ENCODE assay signal across 14 cellular contexts in the genomic region with DNA sequence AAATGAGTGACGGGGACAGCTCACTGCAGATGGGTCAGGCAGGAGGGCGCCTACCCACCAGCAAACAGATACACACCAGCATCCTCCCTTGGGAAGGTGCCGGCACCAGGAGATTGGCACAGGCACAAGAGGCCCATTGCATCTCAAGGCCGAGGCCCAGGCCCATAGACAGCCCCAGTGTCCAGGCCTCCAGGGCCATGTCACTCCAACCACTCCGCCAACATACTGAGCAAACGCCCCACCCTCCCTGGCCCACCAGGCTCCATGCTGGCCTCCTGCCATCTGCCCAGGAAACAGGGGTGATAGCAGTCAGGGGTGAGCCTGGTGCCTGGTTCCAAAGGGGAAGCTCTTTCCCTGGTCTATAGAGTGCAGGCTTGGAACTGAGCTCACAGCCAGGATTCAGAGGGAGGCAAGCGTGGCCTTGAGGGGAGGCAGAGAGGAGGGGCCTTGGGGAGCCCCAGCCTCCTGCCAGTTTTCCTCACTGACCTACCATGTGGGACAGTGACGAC. TPM values are rescaled to one million over a fixed set of nuclear protein-coding genes. Genes with fewer than 3 reads are reported as not detected.
DNase-seq lines count a peak whose midpoint lies in the region; ATAC-seq, FAIRE-seq and TF ChIP-seq lines count a peak whose summit lies in the region.
"Had no signal": no experiment of that assay in that cellular context is flagged by ENCODE, and none has a peak within 500 bp of the region (broad histone marks: within the 10 kb centered on the region; RNA-seq: fewer than 3 reads in every experiment).

No MANE protein-coding gene starts in this region.

- intact Hi-C loops in Caco-2 (cut with micrococcal nuclease; ENCODE audit: unreplicated experiment), result no loop called here
- intact Hi-C loops in endothelial cell of umbilical vein (cut with micrococcal nuclease), result no loop called here

- H3K4me1 ChIP-seq in Caco-2 (peaks cover 38% of the 10 kb centered on the region), endothelial cell of umbilical vein (ENCODE audit: control insufficient read depth, extremely low read depth, insufficient read depth, low read length) (peaks cover 43% of the 10 kb centered on the region), skeletal muscle tissue (ENCODE audit: control insufficient read depth in 3 of 3, insufficient read depth in 3 of 3, low read length in 3 of 3) (peaks cover 53 to 63% (median 61%) of the 10 kb centered on the region in 3 donors), SJCRH30 (no peaks in the 10 kb centered on the region; the same call in 1 of the 2 replicates)

- H3K9me3 Mint-ChIP-seq in Caco-2 (ENCODE audit: unreplicated experiment), result no peaks in the 10 kb centered on the region
- no peaks in the 10 kb centered on the region for H3K9me3 Mint-ChIP-seq in T-cell

- CTCF ChIA-PET in Caco-2 (lab: Charles Lee) (interaction anchor here (0.6 kb wide), 1 partner anchor 18 kb away, joined by 3 read pairs; no protein-coding TSS in a partner anchor), T-cell (lab: Charles Lee) (no interaction called here), endothelial cell of umbilical vein (lab: Charles Lee) (interaction anchor here (1.0 to 5.4 kb wide), 5 partner anchors 13 to 175 kb away, joined by 3 to 29 read pairs (median 3); no protein-coding TSS in a partner anchor)

- H3K27ac ChIP-seq in endothelial cell of umbilical vein (ENCODE audit: insufficient read depth, low read depth, low read length) (peak overlapping the region; percentile 6), skeletal muscle tissue (ENCODE audit: low read depth, low read length) (no peak overlapping the region), SJCRH30 (no peak overlapping the region)

- H3K9me3 ChIP-seq in Caco-2, result no peaks in the 10 kb centered on the region
- no peaks in the 10 kb centered on the region for H3K9me3 ChIP-seq in endothelial cell of umbilical vein (replicated peaks; ENCODE audit: control insufficient read depth, insufficient read depth, low read length)
- no peaks in the 10 kb centered on the region for H3K9me3 ChIP-seq in skeletal muscle tissue (ENCODE audit: control insufficient read depth in 3 of 3, low read length in 3 of 3)
- H3K9me3 ChIP-seq in SJCRH30 (replicated peaks), result no peaks in the 10 kb centered on the region
- H3K9me3 ChIP-seq: Peyer's patch had no signal

- no TSS peak for BruUV-seq in Caco-2 (replicated peaks; lab: Mats Ljungman, UMichigan)
- BruUV-seq in endothelial cell of umbilical vein (replicated peaks; lab: Mats Ljungman, UMichigan), result no TSS peak

- no peaks in the 10 kb centered on the region; the same call in 1 of the 2 replicates for H3K36me3 ChIP-seq in Caco-2 (ENCODE audit: control insufficient read depth, insufficient read depth, low read length)
- peaks cover 0 to 3% of the 10 kb centered on the region in 2 experiments for H3K36me3 ChIP-seq in endothelial cell of umbilical vein (ENCODE audit: control insufficient read depth in 2 of 2, extremely low read depth in 1 of 2, insufficient read depth in 2 of 2, low read length in 2 of 2)
- H3K36me3 ChIP-seq in skeletal muscle tissue (ENCODE audit: control insufficient read depth in 3 of 3, insufficient read depth in 3 of 3, low read length in 3 of 3), result peaks cover 3 to 5% (median 4%) of the 10 kb centered on the region in 3 donors
- no peaks in the 10 kb centered on the region for H3K36me3 ChIP-seq in SJCRH30

- H3K4me3 ChIP-seq in Caco-2 (ENCODE audit: low read depth, low read length) (no peak overlapping the region), endothelial cell of umbilical vein (replicated peaks in 1 of 3; ENCODE audit: insufficient read depth in 1 of 3, low read depth in 1 of 3, low read length in 3 of 3) (no peak overlapping the region), skeletal muscle tissue (ENCODE audit: low read length in 3 of 3) (no peak overlapping the region), SJCRH30 (no peak overlapping the region)
- H3K4me3 ChIP-seq: Peyer's patch had no signal

- H3K79me2 ChIP-seq in endothelial cell of umbilical vein (ENCODE audit: control insufficient read depth, insufficient read depth, low read length), result peaks cover 79% of the 10 kb centered on the region

- H3K27ac Mint-ChIP-seq in Caco-2 (ENCODE audit: unreplicated experiment), result peak overlapping the region; percentile 76
- peak overlapping the region; percentile 81 to 84 for H3K27ac Mint-ChIP-seq in T-cell

- no peaks in the 10 kb centered on the region for H3K9me1 ChIP-seq in endothelial cell of umbilical vein (replicated peaks; ENCODE audit: control insufficient read depth, extremely low read depth, insufficient read depth, low read length)

- H2AFZ ChIP-seq in endothelial cell of umbilical vein (ENCODE audit: low read depth, low read length), result no peak overlapping the region

- DNase-seq in Caco-2 (no peak), T-cell (no peak), endothelial cell of umbilical vein (ENCODE audit: low read depth, low spot score) (peak; percentile 17), HCEC 1CT (no peak), SJCRH30 (no peak), RPMI8226 (no peak)
- no peak for DNase-seq in stimulated activated CD4-positive, alpha-beta T cell treated with anti-CD3 and anti-CD28 coated beads, Interleukin-12 subunit alpha, Interleukin-12 subunit beta, amount 100 ng/mL, for 4 hours
- DNase-seq: activated CD4-positive, alpha-beta T cell treated with anti-CD3 and anti-CD28 coated beads for 4 hours; foreskin melanocyte; NCI-H187 treated with DMSO at 0.1 percent for 48 hours; stimulated activated naive CD4-positive, alpha-beta T cell had no signal

- H3K4me3 Mint-ChIP-seq in Caco-2 (ENCODE audit: unreplicated experiment) (no peak overlapping the region), T-cell (peak overlapping the region in 1 of 3 donors; percentile 82)

- no peak overlapping the region for H3K4me2 ChIP-seq in endothelial cell of umbilical vein (ENCODE audit: insufficient read depth, low read length)

- H3K36me3 Mint-ChIP-seq in Caco-2 (ENCODE audit: insufficient read depth, unreplicated experiment) (peaks cover 36% of the 10 kb centered on the region), T-cell (no peaks in the 10 kb centered on the region)

- no peaks in the 10 kb centered on the region for H3K27me3 Mint-ChIP-seq in Caco-2 (ENCODE audit: insufficient read depth, unreplicated experiment)
- H3K27me3 Mint-ChIP-seq in T-cell, result no peaks in the 10 kb centered on the region

- H3K4me1 Mint-ChIP-seq in Caco-2 (ENCODE audit: low read depth, unreplicated experiment) (peaks cover 23% of the 10 kb centered on the region), T-cell (peaks cover 53 to 57% (median 53%) of the 10 kb centered on the region in 3 donors)

- TF ChIP-seq CTCF in Caco-2 (IDR thresholded peaks at IDR 0.05; ENCODE audit: insufficient read depth in 1 of 2, low read depth in 1 of 2, low read length in 1 of 2, severe bottlenecking in 1 of 2, unreplicated experiment in 1 of 2) (no peak), endothelial cell of umbilical vein (IDR thresholded peaks at IDR 0.05; ENCODE audit: extremely low read depth in 1 of 2, insufficient read depth in 1 of 2, low read depth in 1 of 2, low read length in 2 of 2) (no peak)

- dilution Hi-C loops in endothelial cell of umbilical vein (cut with MboI; ENCODE audit: extremely low pct_ligation_motif_present, low sequenced_read_pairs), result no loop called here

- H3K27me3 ChIP-seq in Caco-2 (replicated peaks; ENCODE audit: control insufficient read depth, insufficient read depth, low read length) (no peaks in the 10 kb centered on the region), endothelial cell of umbilical vein (ENCODE audit: control insufficient read depth in 2 of 2, insufficient read depth in 2 of 2, low read length in 2 of 2) (no peaks in the 10 kb centered on the region), skeletal muscle tissue (ENCODE audit: control insufficient read depth in 3 of 3, insufficient read depth in 3 of 3, low read length in 3 of 3) (no peaks in the 10 kb centered on the region), SJCRH30 (no peaks in the 10 kb centered on the region)
- H3K27me3 ChIP-seq: Peyer's patch had no signal

- POLR2A ChIA-PET in Caco-2 (lab: Charles Lee), result interaction anchor here (0.7 to 0.8 kb wide), 2 partner anchors 35 to 126 kb away, joined by 3 read pairs; partner anchors contain the start of gene DEPDC5
- POLR2A ChIA-PET in T-cell (lab: Charles Lee), result no interaction called here
- POLR2A ChIA-PET in endothelial cell of umbilical vein (lab: Charles Lee), result interaction anchor here (1.1 kb wide), 1 partner anchor 13 kb away, joined by 3 read pairs; no protein-coding TSS in a partner anchor

- no peak for ATAC-seq in T-cell (replicated peaks in 1 of 4)

- H4K20me1 ChIP-seq in endothelial cell of umbilical vein (replicated peaks; ENCODE audit: control insufficient read depth, extremely low read depth, insufficient read depth, low read length), result no peaks in the 10 kb centered on the region

- FAIRE-seq in endothelial cell of umbilical vein (lab: Jason Lieb, UNC), result no peak
- FAIRE-seq: HTR-8/SVneo had no signal

- H3K9ac ChIP-seq in endothelial cell of umbilical vein (replicated peaks; ENCODE audit: extremely low read depth, insufficient read depth, low read length) (no peak overlapping the region), skeletal muscle tissue (ENCODE audit: low read depth in 1 of 3, low read length in 3 of 3) (peak overlapping the region; percentile 16 to 32 (median 20))

- TF ChIP-seq POLR2A in endothelial cell of umbilical vein (IDR thresholded peaks at IDR 0.05; ENCODE audit: low read depth, low read length), result no peak

TF ChIP-seq in endothelial cell of umbilical vein, 7 proteins besides CTCF, POLR2A, EP300 and RAD21 (continues in another document):
- TF ChIP-seq POLR2AphosphoS5 (IDR thresholded peaks at IDR 0.05; ENCODE audit: insufficient read depth, low read depth, low read length) (no peak), GATA2 (IDR thresholded peaks at IDR 0.05; ENCODE audit: insufficient read depth, insufficient read length, low read depth, low read length) (no peak), JUN (IDR thresholded peaks at IDR 0.05; ENCODE audit: borderline replicate concordance, insufficient read depth, insufficient read length, low read depth) (no peak), FOS (IDR thresholded peaks at IDR 0.05; ENCODE audit: borderline replicate concordance, insufficient read depth, low read length) (no peak), MYC (IDR thresholded peaks at IDR 0.05; ENCODE audit: low read depth, low read length) (no peak)

RNA-seq across cellular contexts. Expression of gene PISD, which starts 34.7 kb away (rescaled TPM):
- total RNA-seq in Caco-2 (2022), result 56.7 and 58.7 TPM in 2 replicates
- 10 to 100 TPM; 35.0 to 44.2 (median 39.3) TPM for total RNA-seq in T-cell
- total RNA-seq in endothelial cell of umbilical vein, result 53.2 and 58.0 TPM in 2 replicates
- polyA plus RNA-seq in endothelial cell of umbilical vein, result 48.5 and 53.4 TPM in 2 replicates
- polyA plus RNA-seq in endothelial cell of umbilical vein (2011; cell fraction: cytosol; rRNA removed), result 39.8 and 39.9 TPM in 2 replicates
- polyA plus RNA-seq in endothelial cell of umbilical vein (2011; cell fraction: nucleus; rRNA removed), result 116 and 131 TPM in 2 replicates
- polyA plus RNA-seq in endothelial cell of umbilical vein (2012), result 36.2 and 37.9 TPM in 2 replicates
- 37.0 and 44.8 TPM in 2 replicates for polyA minus RNA-seq in endothelial cell of umbilical vein
- 8.7 TPM for polyA minus RNA-seq in endothelial cell of umbilical vein (2011; cell fraction: cytosol; rRNA and poly(A)+ RNA removed)
- 33.4 and 38.7 TPM in 2 replicates for polyA minus RNA-seq in endothelial cell of umbilical vein (2011; cell fraction: nucleus; rRNA and poly(A)+ RNA removed)
- 11.0 TPM for total RNA-seq in skeletal muscle tissue
- total RNA-seq in SJCRH30 (2014; rRNA removed; shearing (Covaris generic)), result 18.6 and 20.1 TPM in 2 replicates

Comparison
In these comparisons a context has a peak if more than half of its experiments do, and no peak if none do; other contexts are left out.
1. CTCF ChIA-PET loops: an anchor here in Caco-2 (0.6 kb wide) and endothelial cell of umbilical vein (1.0 to 5.4 kb wide); none called in T-cell.
2. POLR2A ChIA-PET loops: an anchor here in Caco-2 (0.7 to 0.8 kb wide) and endothelial cell of umbilical vein (1.1 kb wide); none called in T-cell.